Comparison of ENCODE assay signal across 10 cellular contexts in genomic region chr19:17236414-17236716, GRCh38. TPM values are rescaled to one million over a fixed set of nuclear protein-coding genes. Genes with fewer than 3 reads are reported as not detected.
DNase-seq lines count a peak whose midpoint lies in the region; ATAC-seq and TF ChIP-seq lines count a peak whose summit lies in the region.
"Had no signal": no experiment of that assay in that cellular context is flagged by ENCODE, and none has a peak within 500 bp of the region (broad histone marks: within the 10 kb centered on the region; RNA-seq: fewer than 3 reads in every experiment).

No MANE protein-coding gene starts in this region.

- no peak overlapping the region for H4K8ac ChIP-seq in mesendoderm (ENCODE audit: low read depth, low read length)

- H2BK5ac ChIP-seq in mesendoderm (ENCODE audit: low read length): peak overlapping the region; percentile 82

- H3K9ac ChIP-seq in mesendoderm (ENCODE audit: low read length): peak overlapping the region; percentile 50

- intact Hi-C loops in heart right ventricle (cut with DNase I): loop anchor here in 1 of 10 donors (5.0 kb wide), 1 partner anchor 169 kb away; no protein-coding TSS in a partner anchor
- intact Hi-C loops in Right ventricle myocardium inferior (cut with DNase I): no loop called here
- intact Hi-C loops in vagina (cut with DNase I): no loop called here

- H3K36me3 ChIP-seq in heart right ventricle: peaks cover 0 to 62% (median 16%) of the 10 kb centered on the region in 9 donors
- peaks cover 10% of the 10 kb centered on the region for H3K36me3 ChIP-seq in mesendoderm (ENCODE audit: control insufficient read depth, insufficient read depth, low read length)
- peaks cover 0 to 28% of the 10 kb centered on the region in 2 donors for H3K36me3 ChIP-seq in vagina

- 67 to 80% methylated on average over 1 of the region's 1 CpG for WGBS in heart right ventricle, 2 donors
- WGBS in mesendoderm (ENCODE audit: extremely low coverage, insufficient coverage, low lambda C conversion rate): no CpG with 5 or more reads among the region's 1 CpG

- peaks cover 12% of the 10 kb centered on the region for H3K4me1 Mint-ChIP-seq in activated CD8-positive, alpha-beta T cell treated with anti-CD3 and anti-CD28 coated beads, Interleukin-2, amount 10 ng/mL, durations not matched to agents 7 days and 5 days (ENCODE audit: low read depth)

- H3K27ac Mint-ChIP-seq in activated CD8-positive, alpha-beta T cell treated with anti-CD3 and anti-CD28 coated beads, Interleukin-2, amount 10 ng/mL, durations not matched to agents 7 days and 5 days: no peak overlapping the region

- peak overlapping the region in 8 of 10 donors; percentile 23 to 85 (median 69) for H3K27ac ChIP-seq in heart right ventricle
- peak overlapping the region; percentile 74 for H3K27ac ChIP-seq in mesendoderm (ENCODE audit: low read depth, low read length)
- H3K27ac ChIP-seq in vagina: peak overlapping the region; percentile 76

- no peak for TF ChIP-seq POLR2A in vagina (IDR thresholded peaks at IDR 0.05)

- no peak overlapping the region for H4K5ac ChIP-seq in mesendoderm (ENCODE audit: low read length)

- H3K4me1 ChIP-seq in heart right ventricle (peaks cover 12 to 32% (median 22%) of the 10 kb centered on the region in 9 donors), mesendoderm (ENCODE audit: control insufficient read depth, low read depth, low read length) (peaks cover 6% of the 10 kb centered on the region), vagina (peaks cover 32% of the 10 kb centered on the region)

- no peaks in the 10 kb centered on the region for H3K9me3 Mint-ChIP-seq in activated CD8-positive, alpha-beta T cell treated with anti-CD3 and anti-CD28 coated beads, Interleukin-2, amount 10 ng/mL, durations not matched to agents 7 days and 5 days (ENCODE audit: insufficient read depth)

- peak overlapping the region; percentile 77 for H3K18ac ChIP-seq in mesendoderm (ENCODE audit: low read length)

- no peak overlapping the region for H2BK15ac ChIP-seq in mesendoderm (replicated peaks; ENCODE audit: low read depth)

- peaks cover 24% of the 10 kb centered on the region for H3K79me1 ChIP-seq in mesendoderm (ENCODE audit: low read length)

- H3K9me3 ChIP-seq in heart right ventricle (no peaks in the 10 kb centered on the region), vagina (no peaks in the 10 kb centered on the region)

- H3K4me3 ChIP-seq in heart right ventricle: peak overlapping the region in 4 of 10 donors; percentile 15 to 67 (median 66)
- H3K4me3 ChIP-seq in mesendoderm (ENCODE audit: low read length): no peak overlapping the region
- H3K4me3 ChIP-seq in vagina: peak overlapping the region; percentile 50 to 54

- TF ChIP-seq CTCF in heart right ventricle (IDR thresholded peaks at IDR 0.05): no peak
- no peak for TF ChIP-seq CTCF in vagina (IDR thresholded peaks at IDR 0.05)

- H2BK120ac ChIP-seq in mesendoderm (ENCODE audit: low read depth, low read length): peak overlapping the region; percentile 37

- H3K27me3 ChIP-seq in heart right ventricle (no peaks in the 10 kb centered on the region), mesendoderm (ENCODE audit: insufficient read depth, low read length, poor library complexity) (no peaks in the 10 kb centered on the region), vagina (no peaks in the 10 kb centered on the region)

- no peaks in the 10 kb centered on the region for H3K27me3 Mint-ChIP-seq in activated CD8-positive, alpha-beta T cell treated with anti-CD3 and anti-CD28 coated beads, Interleukin-2, amount 10 ng/mL, durations not matched to agents 7 days and 5 days (ENCODE audit: low read depth)

- H3K4me3 Mint-ChIP-seq in activated CD8-positive, alpha-beta T cell treated with anti-CD3 and anti-CD28 coated beads, Interleukin-2, amount 10 ng/mL, durations not matched to agents 7 days and 5 days: peak overlapping the region; percentile 42

- H3K4me2 ChIP-seq in mesendoderm (ENCODE audit: low read length): no peak overlapping the region

- peaks cover 30% of the 10 kb centered on the region for H3K79me2 ChIP-seq in mesendoderm (ENCODE audit: control insufficient read depth, insufficient read depth, low read length)

- ATAC-seq in heart right ventricle (peak in 4 of 8 donors; percentile 2 to 19 (median 18)), Right ventricle myocardium inferior (no peak), HG03520 (IDR thresholded peaks at IDR 0.05; ENCODE audit: unreplicated experiment) (no peak)
- no peak for ATAC-seq in activated CD8-positive, alpha-beta T cell treated with anti-CD3 and anti-CD28 coated beads, Interleukin-2, amount 10 ng/mL, durations not matched to agents 7 days and 5 days

- peak overlapping the region; percentile 76 for H3K56ac ChIP-seq in mesendoderm (ENCODE audit: low read length)

- peaks cover 6% of the 10 kb centered on the region for H3K36me3 Mint-ChIP-seq in activated CD8-positive, alpha-beta T cell treated with anti-CD3 and anti-CD28 coated beads, Interleukin-2, amount 10 ng/mL, durations not matched to agents 7 days and 5 days (ENCODE audit: low read depth)

- peak overlapping the region; percentile 90 for H2AK5ac ChIP-seq in mesendoderm (ENCODE audit: low read length)

- CTCF ChIA-PET in activated CD8-positive, alpha-beta T cell treated with anti-CD3 and anti-CD28 coated beads, Interleukin-2, amount 10 ng/mL, durations not matched to agents 7 days and 5 days (lab: Charles Lee): interaction anchor here (1.2 to 4.4 kb wide), 3 partner anchors 19 to 47 kb away, joined by 7 to 16 read pairs (median 13); partner anchors contain the start of gene BABAM1

- DNase-seq in heart right ventricle (no peak), Right ventricle myocardium inferior (ENCODE audit: missing footprints) (no peak), mesendoderm (peak; percentile 54), vagina (ENCODE audit: extremely low spot score in 2 of 2) (no peak), NCI-H2081 treated with DMSO at 0.1 percent for 48 hours (lab: John Stamatoyannopoulos, UW) (no peak)
- no peak for DNase-seq in activated CD8-positive, alpha-beta T cell treated with anti-CD3 and anti-CD28 coated beads, Interleukin-2, amount 10 ng/mL, durations not matched to agents 7 days and 5 days
- DNase-seq in NK-92 treated with Interleukin-12 subunit alpha and Interleukin-12 subunit beta, amount 100 ng/mL, for 24 hours (lab: John Stamatoyannopoulos, UW): no peak
- DNase-seq: NCI-H187, posterior cingulate gyrus had no signal

- POLR2A ChIA-PET in activated CD8-positive, alpha-beta T cell treated with anti-CD3 and anti-CD28 coated beads, Interleukin-2, amount 10 ng/mL, durations not matched to agents 7 days and 5 days (lab: Charles Lee): interaction anchor here (0.8 to 2.0 kb wide), 4 partner anchors 10 to 52 kb away, joined by 3 to 14 read pairs (median 6); partner anchors contain the start of genes OCEL1 and USE1

- peak overlapping the region; percentile 63 for H3K4ac ChIP-seq in mesendoderm (ENCODE audit: low read depth, low read length)

- H3K23ac ChIP-seq in mesendoderm (ENCODE audit: low read length): no peak overlapping the region

RNA-seq across cellular contexts. Expression of gene NR2F6, which starts 9.4 kb away (rescaled TPM):
- total RNA-seq in heart right ventricle: 10 to 100 TPM; 34.5 to 79.7 (median 42.2) TPM
- 10 to 100 TPM; 32.0 to 46.1 TPM for polyA plus RNA-seq in heart right ventricle
- 76.4 TPM for total RNA-seq in Right ventricle myocardium inferior
- 1 to 10 TPM; 4.1 to 4.3 TPM for total RNA-seq in activated CD8-positive, alpha-beta T cell treated with anti-CD3 and anti-CD28 coated beads, Interleukin-2, amount 10 ng/mL, durations not matched to agents 7 days and 5 days
- polyA plus RNA-seq in mesendoderm (2013, experiment 1 of 2): 63.1 TPM
- polyA plus RNA-seq in mesendoderm (2013, experiment 2 of 2): 61.8 TPM
- 41.3 TPM for total RNA-seq in vagina

RNA-seq across cellular contexts. Expression of gene OCEL1, which starts 10.3 kb away (rescaled TPM):
- total RNA-seq in heart right ventricle (10 to 100 TPM in 9 of 10 donors, 1 to 10 TPM in 1; 7.2 to 38.6 (median 15.0) TPM), Right ventricle myocardium inferior (26.0 TPM), vagina (24.1 TPM)
- 10 to 100 TPM; 14.3 to 47.4 TPM for polyA plus RNA-seq in heart right ventricle
- 10 to 100 TPM; 24.3 to 28.3 TPM for total RNA-seq in activated CD8-positive, alpha-beta T cell treated with anti-CD3 and anti-CD28 coated beads, Interleukin-2, amount 10 ng/mL, durations not matched to agents 7 days and 5 days
- 17.6 TPM for polyA plus RNA-seq in mesendoderm (2013, experiment 1 of 2)
- 17.5 TPM for polyA plus RNA-seq in mesendoderm (2013, experiment 2 of 2)

RNA-seq across cellular contexts. Expression of gene USE1, which starts 21.2 kb away (rescaled TPM):
- total RNA-seq in heart right ventricle: 10 to 100 TPM; 25.1 to 36.6 (median 28.3) TPM
- polyA plus RNA-seq in heart right ventricle: 10 to 100 TPM; 48.6 to 67.6 TPM
- total RNA-seq in Right ventricle myocardium inferior: 32.8 TPM
- total RNA-seq in activated CD8-positive, alpha-beta T cell treated with anti-CD3 and anti-CD28 coated beads, Interleukin-2, amount 10 ng/mL, durations not matched to agents 7 days and 5 days: 10 to 100 TPM; 26.5 to 27.9 TPM
- 7.1 TPM for polyA plus RNA-seq in mesendoderm (2013, experiment 1 of 2)
- 7.3 TPM for polyA plus RNA-seq in mesendoderm (2013, experiment 2 of 2)
- total RNA-seq in vagina: 30.9 TPM

RNA-seq across cellular contexts. Expression of gene USHBP1, which starts 28.2 kb away (rescaled TPM):
- total RNA-seq in heart right ventricle: 10 to 100 TPM in 1 of 10 donors, 1 to 10 TPM in 9; 3.4 to 10.7 (median 6.6) TPM
- polyA plus RNA-seq in heart right ventricle: 10 to 100 TPM; 11.5 to 30.9 TPM
- total RNA-seq in Right ventricle myocardium inferior: 7.6 TPM
- total RNA-seq in activated CD8-positive, alpha-beta T cell treated with anti-CD3 and anti-CD28 coated beads, Interleukin-2, amount 10 ng/mL, durations not matched to agents 7 days and 5 days: not detected
- 1.6 TPM for polyA plus RNA-seq in mesendoderm (2013, experiment 1 of 2)
- polyA plus RNA-seq in mesendoderm (2013, experiment 2 of 2): 1.5 TPM
- total RNA-seq in vagina: 20.4 TPM

RNA-seq across cellular contexts. Expression of gene BABAM1, which starts 30.9 kb away (rescaled TPM):
- total RNA-seq in heart right ventricle (10 to 100 TPM; 64.5 to 83.4 (median 74.4) TPM), Right ventricle myocardium inferior (82.0 TPM), vagina (59.7 TPM)
- 10 to 100 TPM; 68.9 to 88.2 TPM for polyA plus RNA-seq in heart right ventricle
- total RNA-seq in activated CD8-positive, alpha-beta T cell treated with anti-CD3 and anti-CD28 coated beads, Interleukin-2, amount 10 ng/mL, durations not matched to agents 7 days and 5 days: 100 to 1,000 TPM; 116 to 117 TPM
- 119 TPM for polyA plus RNA-seq in mesendoderm (2013, experiment 1 of 2)
- 120 TPM for polyA plus RNA-seq in mesendoderm (2013, experiment 2 of 2)
